ENCODE assay signal across 24 cellular contexts in the genomic region with DNA sequence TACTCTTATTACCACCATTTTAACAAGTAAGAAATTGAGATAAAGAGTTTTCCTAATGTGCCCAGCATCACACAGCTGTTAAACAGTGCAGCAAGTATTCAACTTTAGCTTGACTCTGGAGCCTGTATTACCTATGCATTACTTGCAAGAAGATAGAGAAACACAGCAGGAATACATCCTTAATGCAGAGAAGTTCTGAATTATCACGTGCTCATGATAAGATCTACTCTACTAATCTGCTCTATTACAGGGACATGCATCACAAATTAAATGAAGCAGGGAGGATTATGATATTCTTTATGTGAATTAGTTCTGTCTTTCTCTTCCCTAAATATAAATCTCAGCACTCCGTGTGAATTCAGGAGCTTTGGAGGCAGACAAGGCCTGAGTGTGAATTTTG.
"Had no signal": no experiment of that assay in that cellular context is flagged by ENCODE, and none has a peak within 500 bp of the region (broad histone marks: within the 10 kb centered on the region; RNA-seq: fewer than 3 reads in every experiment).

No MANE protein-coding gene starts in this region.

- H3K27me3 ChIP-seq: dorsolateral prefrontal cortex, esophagus squamous epithelium, gastrocnemius medialis, heart right ventricle, left lung had no signal

- H3K4me3 ChIP-seq: coronary artery, dorsolateral prefrontal cortex, esophagus squamous epithelium, gastrocnemius medialis, heart right ventricle, left lung, lower lobe of right lung, mucosa of descending colon had no signal

- H3K9me3 ChIP-seq: esophagus squamous epithelium, gastrocnemius medialis, heart right ventricle, left lung, lower lobe of right lung, mucosa of descending colon had no signal

- H3K4me1 ChIP-seq: gastrocnemius medialis, left lung, lower lobe of right lung had no signal

- ATAC-seq: effector memory CD8-positive, alpha-beta T cell; esophagus mucosa; gastrocnemius medialis; heart right ventricle; left cardiac atrium; left lung; left ventricle myocardium superior; lower lobe of right lung; mucosa of descending colon had no signal

- H3K27ac ChIP-seq: coronary artery, dorsolateral prefrontal cortex, epithelial cell of prostate, esophagus squamous epithelium, gastrocnemius medialis, heart right ventricle, left lung, lower lobe of right lung had no signal

- H3K36me3 ChIP-seq: esophagus squamous epithelium, gastrocnemius medialis, heart right ventricle, left lung, lower lobe of right lung had no signal

- DNase-seq: dermis blood vessel endothelial cell; dorsolateral prefrontal cortex; effector CD4-positive, alpha-beta T cell; effector memory CD8-positive, alpha-beta T cell; endodermal cell; erythroblast; esophagus squamous epithelium; foreskin fibroblast; foreskin melanocyte; gastrocnemius medialis; glutamatergic neuron; head of caudate nucleus; heart right ventricle; hippocampal formation; left cardiac atrium; left lung; left ventricle myocardium superior; lower lobe of right lung; mesenchymal stem cell; mucosa of descending colon; naive B cell had no signal
